Comparison of ENCODE assay signal across 9 cellular contexts in the genomic region with DNA sequence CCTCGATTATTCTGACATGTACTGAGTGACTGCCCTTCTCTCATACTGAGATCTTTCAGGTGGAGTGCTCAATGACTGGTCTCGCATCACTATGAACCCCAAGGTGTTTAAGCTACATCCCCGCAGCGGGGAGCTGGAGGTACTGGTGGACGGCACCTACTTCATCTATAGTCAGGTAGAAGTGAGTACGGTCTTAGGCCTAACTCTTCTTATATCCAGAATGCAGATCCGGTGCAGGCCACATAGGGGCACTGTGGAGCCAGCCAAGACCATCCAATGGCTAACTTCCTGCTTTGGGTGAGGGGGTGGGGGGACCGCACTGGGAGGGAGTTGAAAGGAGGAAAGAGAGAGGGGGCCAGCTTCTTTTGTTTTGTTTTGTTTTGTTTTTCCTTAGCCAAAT. TPM values are rescaled to one million over a fixed set of nuclear protein-coding genes. Genes with fewer than 3 reads are reported as not detected.
DNase-seq lines count a peak whose midpoint lies in the region; ATAC-seq, FAIRE-seq and TF ChIP-seq lines count a peak whose summit lies in the region.
"Had no signal": no experiment of that assay in that cellular context is flagged by ENCODE, and none has a peak within 500 bp of the region (broad histone marks: within the 10 kb centered on the region; RNA-seq: fewer than 3 reads in every experiment).

No MANE protein-coding gene starts in this region.

- H3K27ac Mint-ChIP-seq in Calu3 (ENCODE audit: unreplicated experiment) = no peak overlapping the region

- TF ChIP-seq EP300 in stomach (IDR thresholded peaks at IDR 0.05) = no peak

- peak; percentile 53 for TF ChIP-seq CTCF in Calu3 (IDR thresholded peaks at IDR 0.05; ENCODE audit: unreplicated experiment)
- TF ChIP-seq CTCF in stomach (IDR thresholded peaks at IDR 0.05) = peak in 5 of 7 experiments; percentile 11 to 54 (median 43)

- H3K27ac ChIP-seq in right cardiac atrium (ENCODE audit: low read length) (no peak overlapping the region), stomach (no peak overlapping the region)
- H3K27ac ChIP-seq: neutrophil had no signal

- H3K27me3 ChIP-seq in right cardiac atrium (ENCODE audit: control insufficient read depth, insufficient read depth) (no peaks in the 10 kb centered on the region), stomach (peaks cover 0 to 4% (median 0%) of the 10 kb centered on the region in 3 donors)
- H3K27me3 ChIP-seq: neutrophil had no signal

- no peaks in the 10 kb centered on the region for H3K9me3 ChIP-seq in right cardiac atrium (ENCODE audit: control insufficient read depth, low read length)
- no peaks in the 10 kb centered on the region for H3K9me3 ChIP-seq in stomach
- H3K9me3 ChIP-seq: neutrophil had no signal

- no TSS peak for BruUV-seq in Calu3 (replicated peaks; lab: Mats Ljungman, UMichigan)

- H3K4me3 ChIP-seq in right cardiac atrium (ENCODE audit: low read length) = no peak overlapping the region
- H3K4me3 ChIP-seq in stomach = no peak overlapping the region

- no peaks in the 10 kb centered on the region for H3K9me3 Mint-ChIP-seq in Calu3 (ENCODE audit: low read depth, unreplicated experiment)

- peak; percentile 76 for ATAC-seq in GM18511 (IDR thresholded peaks at IDR 0.05; ENCODE audit: unreplicated experiment)
- no peak for ATAC-seq in right cardiac atrium
- ATAC-seq in HG03342 (IDR thresholded peaks at IDR 0.05; ENCODE audit: unreplicated experiment) = no peak

- H3K4me1 Mint-ChIP-seq in Calu3 (ENCODE audit: low read depth, unreplicated experiment) = peaks cover 22% of the 10 kb centered on the region

- no peaks in the 10 kb centered on the region for H3K36me3 ChIP-seq in stomach
- H3K36me3 ChIP-seq: neutrophil had no signal

- intact Hi-C loops in Calu3 (cut with micrococcal nuclease; ENCODE audit: unreplicated experiment) (loop anchor here (1.0 to 5.0 kb wide), 3 partner anchors 64 to 540 kb away; a partner anchor contains a TSS), right cardiac atrium (cut with DNase I) (loop anchor here (5.0 to 10.0 kb wide), 3 partner anchors 64 to 499 kb away; no protein-coding TSS in a partner anchor), stomach (cut with DNase I; ENCODE audit: low total_unique reads) (loop anchor here (10.0 kb wide), 2 partner anchors 61 to 499 kb away; no protein-coding TSS in a partner anchor)

- no peak overlapping the region for H3K4me3 Mint-ChIP-seq in Calu3 (ENCODE audit: low read depth, unreplicated experiment)

- DNase-seq in Calu3 = peak; percentile 60
- DNase-seq in HTR-8/SVneo (ENCODE audit: insufficient read length, low spot score) = peak; percentile 37
- peak; percentile 11 for DNase-seq in activated CD4-positive, alpha-beta T cell treated with anti-CD3 and anti-CD28 coated beads, Interleukin-2, amount 50 U/mL, for 1 hour
- peak in 2 of 3 donors; percentile 61 to 68 for DNase-seq in right cardiac atrium
- peak; percentile 46 for DNase-seq in stomach
- DNase-seq in NCI-H774 (lab: John Stamatoyannopoulos, UW) = no peak

- no peaks in the 10 kb centered on the region for H3K4me1 ChIP-seq in right cardiac atrium (ENCODE audit: control insufficient read depth, insufficient read depth, low read length)
- H3K4me1 ChIP-seq in stomach = no peaks in the 10 kb centered on the region

- WGBS in right cardiac atrium = 69% methylated on average over 8 of the region's 8 CpGs
- WGBS in stomach, 5 donors = 59 to 73% (median 65%) methylated on average over 8 of the region's 8 CpGs

- no peaks in the 10 kb centered on the region for H3K27me3 Mint-ChIP-seq in Calu3 (ENCODE audit: unreplicated experiment)

- no peak for FAIRE-seq in HTR-8/SVneo (lab: Jason Lieb, UNC)

- no peak for TF ChIP-seq POLR2A in stomach (IDR thresholded peaks at IDR 0.05)

- H3K36me3 Mint-ChIP-seq in Calu3 (ENCODE audit: insufficient read depth, unreplicated experiment) = no peaks in the 10 kb centered on the region

- CTCF ChIA-PET in Calu3 (lab: Charles Lee) = interaction anchor here (0.7 to 1.7 kb wide), 4 partner anchors 9 to 609 kb away, joined by 3 to 10 read pairs (median 3); a partner anchor contains a TSS

RNA-seq across cellular contexts. Expression of a gene that starts 16.4 kb away (rescaled TPM):
- not detected in 2 replicates for total RNA-seq in Calu3 (2022)
- not detected for total RNA-seq in right cardiac atrium
- polyA plus RNA-seq in right cardiac atrium = not detected
- not detected for total RNA-seq in stomach
- polyA plus RNA-seq in stomach = not detected

RNA-seq across cellular contexts. Expression of a gene that starts 28.9 kb away (rescaled TPM):
- total RNA-seq in Calu3 (2022) (not detected in 2 replicates), right cardiac atrium (not detected), stomach (not detected)
- polyA plus RNA-seq in right cardiac atrium (not detected), stomach (not detected)
